In genomic region chr6:72316675-72317380, GRCh38 we compare ENCODE assay signal across 16 cellular contexts.
DNase-seq lines count a peak whose midpoint lies in the region; ATAC-seq and TF ChIP-seq lines count a peak whose summit lies in the region.
"Had no signal": no experiment of that assay in that cellular context is flagged by ENCODE, and none has a peak within 500 bp of the region (broad histone marks: within the 10 kb centered on the region; RNA-seq: fewer than 3 reads in every experiment).

No MANE protein-coding gene starts in this region.

- H3K27me3 ChIP-seq in naive thymus-derived CD4-positive, alpha-beta T cell (ENCODE audit: control insufficient read depth in 2 of 2, insufficient read depth in 2 of 2, low read length in 2 of 2), result no peaks in the 10 kb centered on the region
- no peaks in the 10 kb centered on the region for H3K27me3 ChIP-seq in WERI-Rb-1 (ENCODE audit: insufficient read depth, low read depth, severe bottlenecking)

- ATAC-seq in naive thymus-derived CD4-positive, alpha-beta T cell, result peak; percentile 18
- ATAC-seq in stimulated activated memory B cell treated with anti-CD40 and anti-IgM and Interleukin-4, amounts not matched to agents 10 μg/mL and 1 μg/mL and 100 μg/mL, for 72 hours, result peak; percentile 59
- ATAC-seq in HG02610 (IDR thresholded peaks at IDR 0.05; ENCODE audit: unreplicated experiment), result no peak

- no peaks in the 10 kb centered on the region for H3K36me3 Mint-ChIP-seq in activated T-cell treated with anti-CD3 and anti-CD28 coated beads, Interleukin-2, amount 50 U/mL, for 24 hours (ENCODE audit: low read depth)
- no peaks in the 10 kb centered on the region for H3K36me3 Mint-ChIP-seq in naive thymus-derived CD4-positive, alpha-beta T cell
- no peaks in the 10 kb centered on the region for H3K36me3 Mint-ChIP-seq in stimulated activated memory B cell treated with anti-CD40 and anti-IgM and Interleukin-4, amounts not matched to agents 10 μg/mL and 1 μg/mL and 100 μg/mL, for 72 hours
- H3K36me3 Mint-ChIP-seq: CD4-positive, alpha-beta memory T cell had no signal

- peak; percentile 8 for DNase-seq in activated T-cell treated with anti-CD3 and anti-CD28 coated beads, Interleukin-2, amount 50 U/mL, for 24 hours
- DNase-seq in activated T-cell treated with anti-CD3 and anti-CD28 coated beads for 4 hours (no peak), UCSD-AML1 (lab: John Stamatoyannopoulos, UW; ENCODE audit: unreplicated experiment) (peak; percentile 6), WERI-Rb-1 (no peak), SHP77 treated with DMSO at 0.1 percent for 48 hours (lab: John Stamatoyannopoulos, UW) (no peak)
- DNase-seq in naive thymus-derived CD4-positive, alpha-beta T cell, result no peak
- DNase-seq: Calu3; H9; NCI-H1105 treated with DMSO at 0.1 percent for 48 hours; NCI-H187; NCI-H69; NK-92 treated with Interleukin-12 subunit alpha and Interleukin-12 subunit beta, amount 100 ng/mL, for 24 hours had no signal

- H3K4me3 Mint-ChIP-seq in activated T-cell treated with anti-CD3 and anti-CD28 coated beads, Interleukin-2, amount 50 U/mL, for 24 hours, result no peak overlapping the region
- H3K4me3 Mint-ChIP-seq in naive thymus-derived CD4-positive, alpha-beta T cell, result no peak overlapping the region
- no peak overlapping the region for H3K4me3 Mint-ChIP-seq in stimulated activated memory B cell treated with anti-CD40 and anti-IgM and Interleukin-4, amounts not matched to agents 10 μg/mL and 1 μg/mL and 100 μg/mL, for 72 hours
- H3K4me3 Mint-ChIP-seq: CD4-positive, alpha-beta memory T cell; H9 had no signal

- POLR2A ChIA-PET in naive thymus-derived CD4-positive, alpha-beta T cell (lab: Charles Lee), result no interaction called here

- H3K4me1 ChIP-seq in naive thymus-derived CD4-positive, alpha-beta T cell (ENCODE audit: control insufficient read depth in 2 of 2, insufficient read depth in 2 of 2, low read length in 2 of 2), result no peaks in the 10 kb centered on the region

- TF ChIP-seq CTCF in WERI-Rb-1 (IDR thresholded peaks at IDR 0.05; ENCODE audit: low read depth, low read length), result no peak

- no peaks in the 10 kb centered on the region for H3K4me1 Mint-ChIP-seq in activated T-cell treated with anti-CD3 and anti-CD28 coated beads, Interleukin-2, amount 50 U/mL, for 24 hours (ENCODE audit: low read depth)
- H3K4me1 Mint-ChIP-seq in naive thymus-derived CD4-positive, alpha-beta T cell, result no peaks in the 10 kb centered on the region
- no peaks in the 10 kb centered on the region for H3K4me1 Mint-ChIP-seq in stimulated activated memory B cell treated with anti-CD40 and anti-IgM and Interleukin-4, amounts not matched to agents 10 μg/mL and 1 μg/mL and 100 μg/mL, for 72 hours
- H3K4me1 Mint-ChIP-seq: CD4-positive, alpha-beta memory T cell had no signal

- H3K9me3 Mint-ChIP-seq in activated T-cell treated with anti-CD3 and anti-CD28 coated beads, Interleukin-2, amount 50 U/mL, for 24 hours, result no peaks in the 10 kb centered on the region
- no peaks in the 10 kb centered on the region for H3K9me3 Mint-ChIP-seq in naive thymus-derived CD4-positive, alpha-beta T cell
- H3K9me3 Mint-ChIP-seq in stimulated activated memory B cell treated with anti-CD40 and anti-IgM and Interleukin-4, amounts not matched to agents 10 μg/mL and 1 μg/mL and 100 μg/mL, for 72 hours, result no peaks in the 10 kb centered on the region
- H3K9me3 Mint-ChIP-seq: H9 had no signal

- H3K27ac ChIP-seq in naive thymus-derived CD4-positive, alpha-beta T cell (ENCODE audit: low read depth, low read length), result no peak overlapping the region
- H3K27ac ChIP-seq in WERI-Rb-1, result no peak overlapping the region
- H3K27ac ChIP-seq: HL-60 had no signal

- H3K4me3 ChIP-seq in naive thymus-derived CD4-positive, alpha-beta T cell (ENCODE audit: low read length), result no peak overlapping the region
- no peak overlapping the region for H3K4me3 ChIP-seq in WERI-Rb-1 (ENCODE audit: low read depth, low read length)

- no peaks in the 10 kb centered on the region for H3K27me3 Mint-ChIP-seq in activated T-cell treated with anti-CD3 and anti-CD28 coated beads, Interleukin-2, amount 50 U/mL, for 24 hours
- H3K27me3 Mint-ChIP-seq in naive thymus-derived CD4-positive, alpha-beta T cell, result peaks cover 0 to 5% (median 2%) of the 10 kb centered on the region in 5 donors
- H3K27me3 Mint-ChIP-seq in stimulated activated memory B cell treated with anti-CD40 and anti-IgM and Interleukin-4, amounts not matched to agents 10 μg/mL and 1 μg/mL and 100 μg/mL, for 72 hours, result peaks cover 20% of the 10 kb centered on the region

- intact Hi-C loops in naive thymus-derived CD4-positive, alpha-beta T cell (cut with micrococcal nuclease), result no loop called here

- H3K27ac Mint-ChIP-seq in activated T-cell treated with anti-CD3 and anti-CD28 coated beads, Interleukin-2, amount 50 U/mL, for 24 hours, result no peak overlapping the region
- no peak overlapping the region for H3K27ac Mint-ChIP-seq in naive thymus-derived CD4-positive, alpha-beta T cell
- no peak overlapping the region for H3K27ac Mint-ChIP-seq in stimulated activated memory B cell treated with anti-CD40 and anti-IgM and Interleukin-4, amounts not matched to agents 10 μg/mL and 1 μg/mL and 100 μg/mL, for 72 hours
- H3K27ac Mint-ChIP-seq: CD4-positive, alpha-beta memory T cell; H9 had no signal

- no peaks in the 10 kb centered on the region for H3K36me3 ChIP-seq in naive thymus-derived CD4-positive, alpha-beta T cell (ENCODE audit: control insufficient read depth in 2 of 3, insufficient read depth in 3 of 3, low read length in 3 of 3)
- no peaks in the 10 kb centered on the region for H3K36me3 ChIP-seq in WERI-Rb-1

- CTCF ChIA-PET in naive thymus-derived CD4-positive, alpha-beta T cell (lab: Charles Lee), result interaction anchor here (0.6 kb wide), 1 partner anchor 39 kb away, joined by 3 read pairs; no protein-coding TSS in a partner anchor

- H3K9me3 ChIP-seq in naive thymus-derived CD4-positive, alpha-beta T cell (ENCODE audit: control insufficient read depth in 2 of 3, low read length in 3 of 3), result no peaks in the 10 kb centered on the region
- no peaks in the 10 kb centered on the region for H3K9me3 ChIP-seq in WERI-Rb-1 (ENCODE audit: severe bottlenecking)

Comparison
In these comparisons a context has a peak if more than half of its experiments do, and no peak if none do; other contexts are left out.
1. DNase-seq: peak in activated T-cell treated with anti-CD3 and anti-CD28 coated beads, Interleukin-2, amount 50 U/mL, for 24 hours (single experiment) and UCSD-AML1 (single experiment); none in activated T-cell treated with anti-CD3 and anti-CD28 coated beads for 4 hours (single experiment), naive thymus-derived CD4-positive, alpha-beta T cell (0 of 9), WERI-Rb-1 (single experiment) and SHP77 treated with DMSO at 0.1 percent for 48 hours (single experiment).